Comparison of ENCODE assay signal across 40 cellular contexts in genomic region chr16:28918698-28919097, GRCh38. TPM values are rescaled to one million over a fixed set of nuclear protein-coding genes. Genes with fewer than 3 reads are reported as not detected.
"Had no signal": no experiment of that assay in that cellular context is flagged by ENCODE, and none has a peak within 500 bp of the region (broad histone marks: within the 10 kb centered on the region; RNA-seq: fewer than 3 reads in every experiment).

No MANE protein-coding gene starts in this region.

- H3K9me3 ChIP-seq: MG63 had no signal

- DNase-seq: Karpas-422, Kasumi-1, MG63, MM.1S, MV-4-11, NCI-H1048, NCI-H1092, NCI-H1092 treated with DMSO at 0.1 percent for 48 hours, NCI-H1105, NCI-H1105 treated with DMSO at 0.1 percent for 48 hours, NCI-H1417, NCI-H1417 treated with DMSO at 0.1 percent for 48 hours, NCI-H1436, NCI-H1436 treated with DMSO at 0.1 percent for 48 hours, NCI-H146, NCI-H1694, NCI-H1694 treated with DMSO at 0.1 percent for 48 hours, NCI-H187, NCI-H187 treated with DMSO at 0.1 percent for 48 hours, NCI-H1930, NCI-H2029, NCI-H2029 treated with DMSO at 0.1 percent for 48 hours, NCI-H2081, NCI-H2081 treated with DMSO at 0.1 percent for 48 hours, NCI-H2107, NCI-H2171, NCI-H2171 treated with DMSO at 0.1 percent for 48 hours, NCI-H2227 treated with DMSO at 0.1 percent for 48 hours, NCI-H226, NCI-H345, NCI-H446, NCI-H446 treated with DMSO at 0.1 percent for 48 hours, NCI-H510A, NCI-H510A treated with DMSO at 0.1 percent for 48 hours, NCI-H524, NCI-H524 treated with DMSO at 0.1 percent for 48 hours had no signal

- H3K4me3 ChIP-seq: MG63 had no signal

- H3K27me3 ChIP-seq: MG63 had no signal

RNA-seq across cellular contexts. Expression of gene CD19, which starts 13.1 kb away (rescaled TPM):
- total RNA-seq: LHCN-M2, M059J, MCF 10A, NCI-H460 had no signal

RNA-seq across cellular contexts. Expression of gene ATP2A1, which starts 40.4 kb away (rescaled TPM):
- total RNA-seq: M059J had no signal
